In genomic region chr10:870564-871166, GRCh38 we compare ENCODE assay signal across 2 cellular contexts.
TF ChIP-seq lines count a peak whose summit lies in the region.

No MANE protein-coding gene starts in this region.

TF ChIP-seq in liver, 16 proteins besides CTCF, POLR2A, EP300 and RAD21 (continued from another document):
- TF ChIP-seq TAF1 (conservative IDR thresholded peaks at IDR 0.05) (no peak), ATF3 (IDR thresholded peaks at IDR 0.05) (no peak), FOXA2 (IDR thresholded peaks at IDR 0.05) (peak; percentile 66), MAX (IDR thresholded peaks at IDR 0.05) (peak; percentile 61), EGR1 (IDR thresholded peaks at IDR 0.05; ENCODE audit: low read depth in 2 of 2) (no peak), YY1 (IDR thresholded peaks at IDR 0.05) (no peak), SP1 (IDR thresholded peaks at IDR 0.05) (peak; percentile 45), HNF4G (IDR thresholded peaks at IDR 0.05) (no peak), HNF4A (conservative IDR thresholded peaks at IDR 0.05) (peak; percentile 59 to 68), RXRA (IDR thresholded peaks at IDR 0.05) (peak; percentile 56 to 67), ZBTB33 (IDR thresholded peaks at IDR 0.05) (peak; percentile 84), NR2F2 (IDR thresholded peaks at IDR 0.05) (no peak), GABPA (IDR thresholded peaks at IDR 0.05 in 1 of 2, conservative IDR thresholded peaks at IDR 0.05 in 1 of 2) (peak in 1 of 2 donors; percentile 44)
TF ChIP-seq in liver: peak in this region for 10.

TF ChIP-seq in HepG2, 621 proteins besides CTCF, POLR2A, EP300 and RAD21 (continued from another document):
- TF ChIP-seq ATF7 (IDR thresholded peaks at IDR 0.05): no peak
- TF ChIP-seq ATF7 (CRISPR knock-in tag; IDR thresholded peaks at IDR 0.05): no peak
- no peak for TF ChIP-seq TAF15 (IDR thresholded peaks at IDR 0.05; ENCODE audit: low read depth, low read length, poor library complexity, severe bottlenecking)
- TF ChIP-seq ETV6 (CRISPR knock-in tag; conservative IDR thresholded peaks at IDR 0.05): no peak
- TF ChIP-seq KAT7 (CRISPR knock-in tag; IDR thresholded peaks at IDR 0.05; ENCODE audit: borderline replicate concordance): no peak
- TF ChIP-seq TFDP1 (CRISPR knock-in tag; IDR thresholded peaks at IDR 0.05; ENCODE audit: borderline replicate concordance): no peak
- TF ChIP-seq PITX1 (CRISPR knock-in tag; IDR thresholded peaks at IDR 0.05): no peak
- no peak for TF ChIP-seq ZFX (CRISPR knock-in tag; IDR thresholded peaks at IDR 0.05; ENCODE audit: low read depth)
- TF ChIP-seq ZNF512 (CRISPR knock-in tag; IDR thresholded peaks at IDR 0.05): no peak
- no peak for TF ChIP-seq ZNF451 (CRISPR knock-in tag; IDR thresholded peaks at IDR 0.05)
- no peak for TF ChIP-seq KLF13 (CRISPR knock-in tag; IDR thresholded peaks at IDR 0.05)
- TF ChIP-seq TFE3 (CRISPR knock-in tag; IDR thresholded peaks at IDR 0.05): no peak
- no peak for TF ChIP-seq FOXM1 (CRISPR knock-in tag; IDR thresholded peaks at IDR 0.05)
- TF ChIP-seq E2F1 (CRISPR knock-in tag; IDR thresholded peaks at IDR 0.05): no peak
- no peak for TF ChIP-seq ZNF383 (CRISPR knock-in tag; IDR thresholded peaks at IDR 0.05; ENCODE audit: borderline replicate concordance)
- TF ChIP-seq ZNF468 (CRISPR knock-in tag; IDR thresholded peaks at IDR 0.05): no peak
- TF ChIP-seq SIN3B (IDR thresholded peaks at IDR 0.05; ENCODE audit: low read length): no peak
- no peak for TF ChIP-seq USF2 (IDR thresholded peaks at IDR 0.05; ENCODE audit: low read depth, low read length)
- no peak for TF ChIP-seq USF2 (CRISPR knock-in tag; IDR thresholded peaks at IDR 0.05; ENCODE audit: borderline replicate concordance)
